In the genomic region with DNA sequence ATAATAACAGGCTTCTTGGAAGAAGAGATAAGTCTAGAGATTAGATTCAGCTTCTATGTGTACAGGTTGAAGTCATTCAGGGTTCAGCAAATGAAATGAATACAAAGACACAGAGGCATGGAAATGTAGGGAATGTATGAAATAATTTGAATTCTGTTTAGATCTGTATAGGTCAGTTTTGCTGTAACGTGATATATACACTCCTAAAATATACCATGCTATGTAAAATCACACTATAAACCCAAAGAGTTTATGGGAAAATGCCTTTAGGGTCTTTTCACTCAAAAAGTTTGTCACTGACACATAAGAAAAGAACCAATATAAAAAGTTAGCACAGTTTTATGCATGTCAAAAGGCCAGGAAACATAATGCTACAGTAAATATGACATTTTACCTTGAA, we compare ENCODE assay signal across 18 cellular contexts.
DNase-seq lines count a peak whose midpoint lies in the region; ATAC-seq and TF ChIP-seq lines count a peak whose summit lies in the region.
"Had no signal": no experiment of that assay in that cellular context is flagged by ENCODE, and none has a peak within 500 bp of the region (broad histone marks: within the 10 kb centered on the region; RNA-seq: fewer than 3 reads in every experiment).

No MANE protein-coding gene starts in this region.

- H3K79me2 ChIP-seq in GM23338 (replicated peaks; ENCODE audit: insufficient read depth) = no peaks in the 10 kb centered on the region
- no peaks in the 10 kb centered on the region for H3K79me2 ChIP-seq in PC-3 (ENCODE audit: low read length)

- H3K9me2 ChIP-seq in GM23338 (ENCODE audit: insufficient read depth) (peaks cover 11% of the 10 kb centered on the region), PC-3 (replicated peaks; ENCODE audit: low read length) (no peaks in the 10 kb centered on the region)

- peak overlapping the region; percentile 57; the same call in 1 of the 2 replicates for H2AFZ ChIP-seq in GM23338
- H2AFZ ChIP-seq in PC-3 (ENCODE audit: low read length) = no peak overlapping the region

- H3K9ac ChIP-seq in PC-3 (ENCODE audit: low read length) = no peak overlapping the region
- H3K9ac ChIP-seq: BLaER1 treated with 17β-estradiol and CSF1 and Interleukin-3, amounts not matched to agents 10 nM and 100 nM had no signal

- H3K4me1 ChIP-seq in GM23338 (ENCODE audit: insufficient read depth) (peaks cover 6% of the 10 kb centered on the region; the same call in 1 of the 2 replicates), PC-3 (ENCODE audit: insufficient read depth, low read length) (no peaks in the 10 kb centered on the region)
- H3K4me1 ChIP-seq: A549; BLaER1 treated with 17β-estradiol and CSF1 and Interleukin-3, amounts not matched to agents 10 nM and 100 nM had no signal

- H3K27ac ChIP-seq in GM23338 (ENCODE audit: low read depth) (no peak overlapping the region), PC-3 (ENCODE audit: low read length) (no peak overlapping the region)
- H3K27ac ChIP-seq: 22Rv1; A549; BLaER1 treated with 17β-estradiol and CSF1 and Interleukin-3, amounts not matched to agents 10 nM and 100 nM; C4-2B had no signal

- TF ChIP-seq CTCF in GM23338 (conservative IDR thresholded peaks at IDR 0.05; ENCODE audit: low read depth in 2 of 2) = no peak
- no peak for TF ChIP-seq CTCF in PC-3 (conservative IDR thresholded peaks at IDR 0.05; ENCODE audit: low read depth, low read length)
- TF ChIP-seq CTCF in mesothelial cell of epicardium (IDR thresholded peaks at IDR 0.05; ENCODE audit: unreplicated experiment) = no peak

- no peaks in the 10 kb centered on the region for H3K27me3 Mint-ChIP-seq in GM23338 (ENCODE audit: insufficient read depth, low read depth, poor library complexity)
- no peaks in the 10 kb centered on the region for H3K27me3 Mint-ChIP-seq in mesothelial cell of epicardium (ENCODE audit: low read depth)
- H3K27me3 Mint-ChIP-seq in activated T-cell treated with anti-CD3 and anti-CD28 coated beads, Interleukin-2, amount 50 U/mL, for 24 hours = no peaks in the 10 kb centered on the region
- H3K27me3 Mint-ChIP-seq: B cell; CD4-positive, alpha-beta T cell had no signal

- H3K9me3 ChIP-seq in PC-3 (ENCODE audit: low read length) = no peaks in the 10 kb centered on the region
- H3K9me3 ChIP-seq: A549, Caco-2 had no signal

- no peaks in the 10 kb centered on the region; the same call in 2 of the 3 replicates for H3K36me3 Mint-ChIP-seq in GM23338 (ENCODE audit: low read depth)
- H3K36me3 Mint-ChIP-seq in mesothelial cell of epicardium = peaks cover 6% of the 10 kb centered on the region
- H3K36me3 Mint-ChIP-seq in activated T-cell treated with anti-CD3 and anti-CD28 coated beads, Interleukin-2, amount 50 U/mL, for 24 hours (ENCODE audit: low read depth) = no peaks in the 10 kb centered on the region
- H3K36me3 Mint-ChIP-seq: CD8-positive, alpha-beta T cell had no signal

- intact Hi-C loops in PC-3 (cut with micrococcal nuclease) = no loop called here

- H3K9me3 Mint-ChIP-seq in GM23338 (peaks cover 10% of the 10 kb centered on the region; the same call in 2 of the 3 replicates), mesothelial cell of epicardium (peaks cover 18% of the 10 kb centered on the region)
- peaks cover 21% of the 10 kb centered on the region for H3K9me3 Mint-ChIP-seq in activated T-cell treated with anti-CD3 and anti-CD28 coated beads, Interleukin-2, amount 50 U/mL, for 24 hours

- H3K4me3 Mint-ChIP-seq in GM23338 (no peak overlapping the region), mesothelial cell of epicardium (no peak overlapping the region)
- H3K4me3 Mint-ChIP-seq in activated T-cell treated with anti-CD3 and anti-CD28 coated beads, Interleukin-2, amount 50 U/mL, for 24 hours = no peak overlapping the region
- H3K4me3 Mint-ChIP-seq: B cell; CD4-positive, alpha-beta T cell; CD8-positive, alpha-beta T cell had no signal

- H3K27ac Mint-ChIP-seq in GM23338 = no peak overlapping the region
- peak overlapping the region; percentile 67 for H3K27ac Mint-ChIP-seq in mesothelial cell of epicardium
- no peak overlapping the region for H3K27ac Mint-ChIP-seq in activated T-cell treated with anti-CD3 and anti-CD28 coated beads, Interleukin-2, amount 50 U/mL, for 24 hours
- H3K27ac Mint-ChIP-seq: B cell; CD4-positive, alpha-beta T cell; CD8-positive, alpha-beta T cell had no signal

- H4K20me1 ChIP-seq in GM23338 (replicated peaks; ENCODE audit: insufficient read depth) (no peaks in the 10 kb centered on the region), PC-3 (ENCODE audit: low read length) (no peaks in the 10 kb centered on the region)
- H4K20me1 ChIP-seq: BLaER1 treated with 17β-estradiol and CSF1 and Interleukin-3, amounts not matched to agents 10 nM and 100 nM had no signal

- no peaks in the 10 kb centered on the region for H3F3A ChIP-seq in GM23338 (replicated peaks; ENCODE audit: low read depth)
- H3F3A ChIP-seq in PC-3 (ENCODE audit: low read length, unreplicated experiment) = no peaks in the 10 kb centered on the region

- no peak overlapping the region for H3K4me3 ChIP-seq in GM23338
- no peak overlapping the region for H3K4me3 ChIP-seq in PC-3 (ENCODE audit: low read length)
- H3K4me3 ChIP-seq: A549; BLaER1 treated with 17β-estradiol and CSF1 and Interleukin-3, amounts not matched to agents 10 nM and 100 nM had no signal

- peaks cover 7% of the 10 kb centered on the region; the same call in 1 of the 3 replicates for H3K4me1 Mint-ChIP-seq in GM23338
- H3K4me1 Mint-ChIP-seq in mesothelial cell of epicardium = peaks cover 27% of the 10 kb centered on the region
- no peaks in the 10 kb centered on the region for H3K4me1 Mint-ChIP-seq in activated T-cell treated with anti-CD3 and anti-CD28 coated beads, Interleukin-2, amount 50 U/mL, for 24 hours (ENCODE audit: low read depth)
- H3K4me1 Mint-ChIP-seq: B cell had no signal

- no peak overlapping the region for H3K4me2 ChIP-seq in GM23338
- no peak overlapping the region for H3K4me2 ChIP-seq in PC-3 (ENCODE audit: low read length)
- H3K4me2 ChIP-seq: A549; BLaER1 treated with 17β-estradiol and CSF1 and Interleukin-3, amounts not matched to agents 10 nM and 100 nM had no signal

- ATAC-seq in GM23338 (no peak), PC-3 (peak; percentile 71)
- ATAC-seq: A549; CD8-positive, alpha-beta T cell had no signal

- CTCF ChIA-PET in PC-3 (lab: Charles Lee) = no interaction called here

- BruUV-seq in PC-3 (replicated peaks; lab: Mats Ljungman, UMichigan) = no TSS peak

- POLR2A ChIA-PET in PC-3 (lab: Charles Lee; ENCODE audit: unreplicated experiment) = no interaction called here

- H3K36me3 ChIP-seq in GM23338 (ENCODE audit: insufficient read depth) (no peaks in the 10 kb centered on the region; the same call in 1 of the 2 replicates), PC-3 (ENCODE audit: low read depth, low read length) (no peaks in the 10 kb centered on the region)
- H3K36me3 ChIP-seq: BLaER1 treated with 17β-estradiol and CSF1 and Interleukin-3, amounts not matched to agents 10 nM and 100 nM had no signal

- DNase-seq in GM23338 (ENCODE audit: low spot score) = no peak
- DNase-seq in PC-3 = no peak
- DNase-seq in mesothelial cell of epicardium (ENCODE audit: low spot score in 2 of 2, unreplicated experiment in 2 of 2) = no peak
- no peak for DNase-seq in activated T-cell treated with anti-CD3 and anti-CD28 coated beads, Interleukin-2, amount 50 U/mL, for 24 hours
- no peak for DNase-seq in NCI-H1436 (lab: John Stamatoyannopoulos, UW)
- DNase-seq in putamen (ENCODE audit: low spot score) = no peak
- DNase-seq: AML-193; Caco-2; Calu3; CD4-positive, alpha-beta T cell; CD8-positive, alpha-beta T cell; DMS79 treated with DMSO at 0.1 percent for 48 hours; GF-D8 had no signal

- H3K27me3 ChIP-seq in GM23338 (ENCODE audit: insufficient read depth) (no peaks in the 10 kb centered on the region), PC-3 (ENCODE audit: low read length) (no peaks in the 10 kb centered on the region)
- H3K27me3 ChIP-seq: BLaER1 treated with 17β-estradiol and CSF1 and Interleukin-3, amounts not matched to agents 10 nM and 100 nM had no signal

TF ChIP-seq in GM23338, 12 proteins besides CTCF, POLR2A, EP300 and RAD21 (continues in another document):
- TF ChIP-seq, protein P1, sequence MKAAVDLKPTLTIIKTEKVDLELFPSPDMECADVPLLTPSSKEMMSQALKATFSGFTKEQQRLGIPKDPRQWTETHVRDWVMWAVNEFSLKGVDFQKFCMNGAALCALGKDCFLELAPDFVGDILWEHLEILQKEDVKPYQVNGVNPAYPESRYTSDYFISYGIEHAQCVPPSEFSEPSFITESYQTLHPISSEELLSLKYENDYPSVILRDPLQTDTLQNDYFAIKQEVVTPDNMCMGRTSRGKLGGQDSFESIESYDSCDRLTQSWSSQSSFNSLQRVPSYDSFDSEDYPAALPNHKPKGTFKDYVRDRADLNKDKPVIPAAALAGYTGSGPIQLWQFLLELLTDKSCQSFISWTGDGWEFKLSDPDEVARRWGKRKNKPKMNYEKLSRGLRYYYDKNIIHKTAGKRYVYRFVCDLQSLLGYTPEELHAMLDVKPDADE (IDR thresholded peaks at IDR 0.05) = no peak
- no peak for TF ChIP-seq EZH2 (IDR thresholded peaks at IDR 0.05; ENCODE audit: low read depth, unreplicated experiment)
- TF ChIP-seq ZNF114 (CRISPR knock-in tag; IDR thresholded peaks at IDR 0.05) = no peak
- TF ChIP-seq NANOG (IDR thresholded peaks at IDR 0.05; ENCODE audit: borderline replicate concordance) = no peak
- no peak for TF ChIP-seq ZNF331 (CRISPR knock-in tag; IDR thresholded peaks at IDR 0.05; ENCODE audit: low read depth)
- no peak for TF ChIP-seq CREB1 (CRISPR knock-in tag; IDR thresholded peaks at IDR 0.05; ENCODE audit: low read depth)
- no peak for TF ChIP-seq STAT1 (IDR thresholded peaks at IDR 0.05; ENCODE audit: unreplicated experiment)
- TF ChIP-seq POLR2AphosphoS5 (IDR thresholded peaks at IDR 0.05; ENCODE audit: low read depth) = no peak
- TF ChIP-seq JUNB (IDR thresholded peaks at IDR 0.05; ENCODE audit: unreplicated experiment) = no peak
